ENCODE assay signal across 9 cellular contexts in genomic region chr7:127252736-127253288, GRCh38. TPM values are rescaled to one million over a fixed set of nuclear protein-coding genes. Genes with fewer than 3 reads are reported as not detected.
DNase-seq lines count a peak whose midpoint lies in the region; FAIRE-seq and TF ChIP-seq lines count a peak whose summit lies in the region.
"Had no signal": no experiment of that assay in that cellular context is flagged by ENCODE, and none has a peak within 500 bp of the region (broad histone marks: within the 10 kb centered on the region; RNA-seq: fewer than 3 reads in every experiment).

TSS of gene GRM8 (minus strand) at chr7:127252941.

- H3K4me1 ChIP-seq in neutrophil (ENCODE audit: control insufficient read depth in 1 of 2, insufficient read depth in 1 of 2, low read depth in 1 of 2, low read length in 1 of 2): peaks cover 8 to 25% of the 10 kb centered on the region in 2 experiments

- H3K9me3 Mint-ChIP-seq in activated naive CD4-positive, alpha-beta T cell treated with anti-CD3 and anti-CD28 coated beads for 36 hours: no peaks in the 10 kb centered on the region

- intact Hi-C loops in activated naive CD4-positive, alpha-beta T cell treated with anti-CD3 and anti-CD28 coated beads for 36 hours (cut with micrococcal nuclease): loop anchor here (2.0 to 10.0 kb wide), 6 partner anchors 139 to 952 kb away; partner anchors contain the start of genes ARF5, GCC1 and ZNF800

- no peak within 1 kb of the TSS for H3K27ac ChIP-seq in neutrophil

- H3K4me3 Mint-ChIP-seq in activated naive CD4-positive, alpha-beta T cell treated with anti-CD3 and anti-CD28 coated beads for 36 hours: peak within 1 kb of the TSS; percentile 76

- TF ChIP-seq POLR2A in H54 (IDR thresholded peaks at IDR 0.05; ENCODE audit: low read depth, low read length): no peak

- no peaks in the 10 kb centered on the region for H3K9me3 ChIP-seq in neutrophil

- H3K36me3 Mint-ChIP-seq in activated naive CD4-positive, alpha-beta T cell treated with anti-CD3 and anti-CD28 coated beads for 36 hours (ENCODE audit: low read depth): no peaks in the 10 kb centered on the region

- DNase-seq in DMS153 treated with DMSO at 0.1 percent for 48 hours (lab: John Stamatoyannopoulos, UW; ENCODE audit: unreplicated experiment) (peak; percentile 20), H54 (ENCODE audit: insufficient read length, low spot score) (peak; percentile 35), NCI-H2227 (lab: John Stamatoyannopoulos, UW; ENCODE audit: unreplicated experiment) (peak; percentile 82), glomerular visceral epithelial cell (ENCODE audit: extremely low spot score) (peak; percentile 38), GDM1 (lab: John Stamatoyannopoulos, UW) (no peak)
- DNase-seq in activated naive CD4-positive, alpha-beta T cell treated with anti-CD3 and anti-CD28 coated beads for 36 hours: peak; percentile 7
- DNase-seq in effector CD8-positive, alpha-beta T cell (lab: John Stamatoyannopoulos, UW): no peak

- peaks cover 14% of the 10 kb centered on the region for H3K4me1 Mint-ChIP-seq in activated naive CD4-positive, alpha-beta T cell treated with anti-CD3 and anti-CD28 coated beads for 36 hours (ENCODE audit: low read depth)

- H3K27me3 ChIP-seq in neutrophil: peaks cover 100% of the 10 kb centered on the region

- CTCF ChIA-PET in activated naive CD4-positive, alpha-beta T cell treated with anti-CD3 and anti-CD28 coated beads for 36 hours (lab: Charles Lee): interaction anchor here (1.5 to 2.3 kb wide), 2 partner anchors 19 to 451 kb away, joined by 3 to 8 read pairs; no protein-coding TSS in a partner anchor

- TF ChIP-seq CTCF in neutrophil (IDR thresholded peaks at IDR 0.05): no peak

- no peak for FAIRE-seq in H54 (lab: Jason Lieb, UNC)

- H3K27ac Mint-ChIP-seq in activated naive CD4-positive, alpha-beta T cell treated with anti-CD3 and anti-CD28 coated beads for 36 hours: no peak within 1 kb of the TSS

- peak within 1 kb of the TSS; percentile 57 to 65 for H3K4me3 ChIP-seq in neutrophil (ENCODE audit: low read depth in 1 of 2, low read length in 1 of 2)

- H3K27me3 Mint-ChIP-seq in activated naive CD4-positive, alpha-beta T cell treated with anti-CD3 and anti-CD28 coated beads for 36 hours (ENCODE audit: low read depth): peaks cover 62% of the 10 kb centered on the region

- no peaks in the 10 kb centered on the region for H3K36me3 ChIP-seq in neutrophil

RNA-seq across cellular contexts. Expression of gene GRM8, which starts in this region (rescaled TPM):
- total RNA-seq in activated naive CD4-positive, alpha-beta T cell treated with anti-CD3 and anti-CD28 coated beads for 36 hours: not detected
- total RNA-seq: SK-MEL-5 had no signal

Comparison
In these comparisons a context has a peak if more than half of its experiments do, and no peak if none do; other contexts are left out.
1. Peak in DNase-seq in activated naive CD4-positive, alpha-beta T cell treated with anti-CD3 and anti-CD28 coated beads for 36 hours; RNA of the gene not detected or under 1 TPM.
2. DNase-seq: peak in DMS153 treated with DMSO at 0.1 percent for 48 hours (single experiment), H54 (single experiment), NCI-H2227 (single experiment) and glomerular visceral epithelial cell (single experiment); none in effector CD8-positive, alpha-beta T cell (single experiment) and GDM1 (single experiment).